ENCODE assay signal across 13 cellular contexts in the genomic region with DNA sequence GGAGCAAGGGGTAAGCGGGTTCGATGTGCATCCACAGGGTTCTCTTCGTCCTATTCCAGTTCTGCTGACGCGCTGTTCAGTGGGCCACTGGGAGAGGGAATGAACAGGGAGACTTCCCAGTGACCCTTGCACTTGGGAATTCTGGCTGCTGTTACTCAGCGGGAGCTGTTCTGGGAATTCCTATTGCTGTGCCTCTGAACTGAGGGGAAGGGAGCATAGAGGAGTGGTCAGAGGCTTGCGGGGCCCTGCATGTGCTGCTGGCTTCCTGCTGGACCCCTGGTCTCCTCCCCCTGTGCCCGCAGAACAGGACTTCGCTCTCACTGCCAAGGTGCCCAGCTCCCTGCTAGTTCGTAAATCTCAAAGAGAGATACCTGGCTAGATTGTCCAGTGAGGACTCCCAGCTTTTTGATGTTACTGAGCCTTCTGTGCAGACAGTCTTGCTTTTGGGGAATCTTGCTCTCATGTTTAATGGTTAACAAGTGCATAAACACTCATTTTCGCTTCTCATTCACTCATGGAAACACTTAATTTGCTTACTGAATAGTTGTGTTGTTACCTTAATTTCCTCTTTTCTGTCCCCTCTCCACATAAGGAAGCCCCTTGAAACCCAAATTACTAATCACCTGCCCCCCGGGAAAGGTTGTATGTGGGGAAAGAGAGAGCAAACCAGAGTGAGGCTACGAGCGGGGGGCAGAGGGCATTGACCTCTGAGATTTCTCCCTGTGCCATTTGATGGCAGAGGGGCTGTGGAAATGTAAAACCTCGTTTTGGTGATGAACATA. TPM values are rescaled to one million over a fixed set of nuclear protein-coding genes. Genes with fewer than 3 reads are reported as not detected.
A peak's percentile ranks its signal among the peaks of the same experiment; 100 is the strongest.
DNase-seq lines count a peak whose midpoint lies in the region; ATAC-seq, FAIRE-seq and TF ChIP-seq lines count a peak whose summit lies in the region.
"Had no signal": no experiment of that assay in that cellular context is flagged by ENCODE, and none has a peak within 500 bp of the region (broad histone marks: within the 10 kb centered on the region; RNA-seq: fewer than 3 reads in every experiment).

No MANE protein-coding gene starts in this region.

- H2BK12ac ChIP-seq in H1 (ENCODE audit: low read depth, low read length), result no peak overlapping the region

- ATAC-seq in GM18517 (IDR thresholded peaks at IDR 0.05; ENCODE audit: unreplicated experiment) (peak; percentile 28), HG02678 (IDR thresholded peaks at IDR 0.05; ENCODE audit: unreplicated experiment) (peak; percentile 35)
- ATAC-seq: activated naive CD4-positive, alpha-beta T cell treated with anti-CD3 and anti-CD28 coated beads, Interleukin-2, amount 50 U/mL, for 72 hours; pancreas had no signal

- FAIRE-seq in H1 (lab: Jason Lieb, UNC) (no peak), HTR-8/SVneo (lab: Jason Lieb, UNC) (no peak)
- FAIRE-seq: pancreas had no signal

- no peak for TF ChIP-seq POLR2A in H1 (IDR thresholded peaks at IDR 0.05; ENCODE audit: control extremely low read depth in 1 of 2, low read depth in 2 of 2, low read length in 2 of 2)

- H2AK5ac ChIP-seq in H1 (ENCODE audit: low read depth, low read length), result no peak overlapping the region

- POLR2A ChIA-PET in H1 (lab: Charles Lee; ENCODE audit: partially characterized antibody), result interaction anchor here (1.1 kb wide), 1 partner anchor 8 kb away, joined by 3 read pairs; no protein-coding TSS in a partner anchor

- H4K8ac ChIP-seq in H1 (ENCODE audit: extremely low read depth, insufficient read depth, low read length), result no peak overlapping the region

- no peak overlapping the region for H3K9ac ChIP-seq in H1 (replicated peaks in 1 of 4; ENCODE audit: extremely low read depth in 1 of 4, low read depth in 3 of 4, low read length in 3 of 4)

- H3K4me3 ChIP-seq in H1 (ENCODE audit: extremely low read depth in 1 of 4, insufficient read depth in 2 of 4, low read depth in 3 of 4, low read length in 4 of 4) (no peak overlapping the region), osteoblast (ENCODE audit: insufficient read depth, low read length) (no peak overlapping the region)
- H3K4me3 ChIP-seq: pancreas, upper lobe of left lung had no signal

- peaks cover 24% of the 10 kb centered on the region for H3K79me1 ChIP-seq in H1 (ENCODE audit: low read depth, low read length)

- no peak overlapping the region for H2BK20ac ChIP-seq in H1 (ENCODE audit: low read length)

- no peak overlapping the region for H3K23ac ChIP-seq in H1 (ENCODE audit: insufficient read length)

- no peak overlapping the region for H4K91ac ChIP-seq in H1 (replicated peaks; ENCODE audit: insufficient read length, low read length)

- no peak overlapping the region for H2BK120ac ChIP-seq in H1 (replicated peaks; ENCODE audit: low read depth, low read length)

- H3K36me3 ChIP-seq in H1 (ENCODE audit: control insufficient read depth in 2 of 4, insufficient read depth in 4 of 4, low read length in 3 of 4), result no peaks in the 10 kb centered on the region
- peaks cover 15% of the 10 kb centered on the region for H3K36me3 ChIP-seq in osteoblast (ENCODE audit: insufficient read depth, low read length)
- H3K36me3 ChIP-seq: pancreas, upper lobe of left lung had no signal

- no peak overlapping the region for H3K4ac ChIP-seq in H1 (replicated peaks; ENCODE audit: insufficient read length, low read depth, low read length)

- H3K79me2 ChIP-seq in H1 (ENCODE audit: control insufficient read depth in 1 of 2, insufficient read depth in 2 of 2, low read length in 2 of 2), result peaks cover 44 to 94% of the 10 kb centered on the region in 2 experiments
- peaks cover 99% of the 10 kb centered on the region for H3K79me2 ChIP-seq in osteoblast (ENCODE audit: insufficient read depth, low read length)

- no peak overlapping the region for H2AFZ ChIP-seq in H1 (ENCODE audit: low read length)
- H2AFZ ChIP-seq in osteoblast (ENCODE audit: low read length), result no peak overlapping the region

- peaks cover 0 to 2% (median 0%) of the 10 kb centered on the region in 4 experiments; a peak in 1 of 7 replicates for H3K27me3 ChIP-seq in H1 (replicated peaks in 1 of 4; ENCODE audit: control insufficient read depth in 3 of 4, extremely low read depth in 1 of 4, insufficient read depth in 3 of 4, low read length in 3 of 4)
- H3K27me3 ChIP-seq in osteoblast (ENCODE audit: insufficient read depth, low read length), result no peaks in the 10 kb centered on the region
- H3K27me3 ChIP-seq: pancreas, upper lobe of left lung had no signal

- no peak for TF ChIP-seq CTCF in H1 (IDR thresholded peaks at IDR 0.05; ENCODE audit: control extremely low read depth in 1 of 3, insufficient read depth in 1 of 3, low read depth in 1 of 3, low read length in 3 of 3)
- no peak for TF ChIP-seq CTCF in osteoblast (IDR thresholded peaks at IDR 0.05; ENCODE audit: extremely low read depth, low read depth, low read length)

- CTCF ChIA-PET in H1 (lab: Charles Lee; ENCODE audit: partially characterized antibody), result interaction anchor here (0.6 to 2.5 kb wide), 6 partner anchors 11 to 785 kb away, joined by 3 to 9 read pairs (median 4); no protein-coding TSS in a partner anchor

- DNase-seq in H1 (ENCODE audit: low read depth in 1 of 2, low spot score in 2 of 2), result no peak
- DNase-seq in osteoblast (ENCODE audit: insufficient read length, low spot score, missing footprints), result no peak
- DNase-seq in anterior cingulate cortex (lab: John Stamatoyannopoulos, UW), result no peak
- DNase-seq in SIG-M5 treated with dmso at 0.1 percent for 504 hours (lab: John Stamatoyannopoulos, UW; ENCODE audit: unreplicated experiment), result no peak
- DNase-seq in HTR-8/SVneo (ENCODE audit: insufficient read length, low spot score), result no peak
- no peak for DNase-seq in effector CD4-positive, alpha-beta T cell
- DNase-seq: activated CD4-positive, alpha-beta T cell treated with anti-CD3 and anti-CD28 coated beads, Interleukin-2, amount 50 U/mL, for 48 hours; NCI-H2171; pancreas; upper lobe of left lung had no signal

- 69% methylated on average over 15 of the region's 15 CpGs; no CpG with 5 or more reads in 1 of the 2 experiments for WGBS in H1 (ENCODE audit: extremely low coverage in 1 of 2, insufficient coverage in 1 of 2, insufficient read length in 1 of 2, insufficient replicate concordance in 2 of 2, low coverage in 1 of 2, low lambda C conversion rate in 2 of 2, missing lambda C conversion rate in 1 of 2), 2 experiments

- H3K4me1 ChIP-seq in H1 (replicated peaks in 1 of 4; ENCODE audit: control insufficient read depth in 3 of 4, insufficient read depth in 4 of 4, low read length in 3 of 4), result peaks cover 17 to 38% (median 25%) of the 10 kb centered on the region in 4 experiments
- H3K4me1 ChIP-seq in osteoblast (ENCODE audit: insufficient read depth, low read length), result peaks cover 62% of the 10 kb centered on the region

- H2BK15ac ChIP-seq in H1 (ENCODE audit: low read length), result no peak overlapping the region

- H3K14ac ChIP-seq in H1 (ENCODE audit: insufficient read length), result no peak overlapping the region

- no peaks in the 10 kb centered on the region for H3K9me3 ChIP-seq in H1 (ENCODE audit: insufficient read depth in 2 of 2, low read depth in 1 of 2, low read length in 1 of 2)
- no peaks in the 10 kb centered on the region for H3K9me3 ChIP-seq in osteoblast (ENCODE audit: low read depth, low read length)
- H3K9me3 ChIP-seq: pancreas, upper lobe of left lung had no signal

- H2BK5ac ChIP-seq in H1 (ENCODE audit: low read depth, low read length), result no peak overlapping the region

- H4K5ac ChIP-seq in H1 (ENCODE audit: insufficient read length, low read depth, low read length), result no peak overlapping the region

- H3K4me2 ChIP-seq in H1 (ENCODE audit: insufficient read depth in 1 of 2, low read depth in 2 of 2, low read length in 2 of 2) (peak overlapping the region; percentile 9 to 30; a peak in 3 of 4 replicates), osteoblast (ENCODE audit: insufficient read depth, low read length) (peak overlapping the region; percentile 87)

- H3K18ac ChIP-seq in H1 (ENCODE audit: extremely low read depth, low read length), result peak overlapping the region; percentile 57; the same call in 1 of the 2 replicates

- H3K27ac ChIP-seq in H1 (ENCODE audit: low read depth, low read length), result no peak overlapping the region
- H3K27ac ChIP-seq in osteoblast (ENCODE audit: low read depth, low read length), result peak overlapping the region; percentile 40
- H3K27ac ChIP-seq: pancreas, upper lobe of left lung had no signal

- no peak overlapping the region for H3K56ac ChIP-seq in H1 (replicated peaks; ENCODE audit: insufficient read length, low read depth, low read length)

- peaks cover 46% of the 10 kb centered on the region in 2 experiments for H4K20me1 ChIP-seq in H1 (replicated peaks in 1 of 2; ENCODE audit: control insufficient read depth in 1 of 2, insufficient read depth in 2 of 2, low read length in 2 of 2)
- peaks cover 74% of the 10 kb centered on the region for H4K20me1 ChIP-seq in osteoblast (ENCODE audit: insufficient read depth, low read length)

- H3K23me2 ChIP-seq in H1 (ENCODE audit: low read depth, low read length), result peaks cover 7% of the 10 kb centered on the region; the same call in 1 of the 2 replicates

- TF ChIP-seq EP300 in H1 (IDR thresholded peaks at IDR 0.05; ENCODE audit: borderline replicate concordance in 1 of 2, low read depth in 2 of 2, low read length in 2 of 2), result no peak

- no peak for TF ChIP-seq RAD21 in H1 (IDR thresholded peaks at IDR 0.05 in 1 of 2, conservative IDR thresholded peaks at IDR 0.05 in 1 of 2; ENCODE audit: low read depth in 2 of 2, low read length in 2 of 2)

TF ChIP-seq in H1, 55 proteins besides CTCF, POLR2A, EP300 and RAD21:
- TF ChIP-seq RFX5 (IDR thresholded peaks at IDR 0.05; ENCODE audit: borderline replicate concordance, low read depth, low read length) (no peak), TEAD4 (IDR thresholded peaks at IDR 0.05; ENCODE audit: low read depth, low read length) (0 out of 2 replicates have a peak, but pooled peaks have one; percentile 48), SIN3A (conservative IDR thresholded peaks at IDR 0.05 in 1 of 2, IDR thresholded peaks at IDR 0.05 in 1 of 2; ENCODE audit: low read depth in 1 of 2, low read length in 2 of 2) (no peak), ASH2L (IDR thresholded peaks at IDR 0.05; ENCODE audit: low read length) (peak; percentile 37), NANOG (IDR thresholded peaks at IDR 0.05; ENCODE audit: insufficient read depth, low read depth, low read length, poor library complexity, severe bottlenecking) (no peak), POU5F1 (IDR thresholded peaks at IDR 0.05; ENCODE audit: low read depth, low read length) (no peak), SRF (IDR thresholded peaks at IDR 0.05; ENCODE audit: low read depth, low read length) (no peak)

RNA-seq across cellular contexts. Expression of gene TRIO, which starts 5.9 kb away (rescaled TPM):
- 69.1 and 70.4 TPM in 2 replicates for total RNA-seq in H1 (2021; fragmentation: NEBNext Ultra II Directional; extraction: Animal tissue kit (Norgen Biotek cat#: 25700))
- polyA plus RNA-seq in H1 (2011; rRNA removed), result 35.1 and 39.5 TPM in 2 replicates
- polyA plus RNA-seq in H1 (2011; cell fraction: cytosol; rRNA removed), result 41.2 TPM
- 199 TPM for polyA plus RNA-seq in H1 (2011; cell fraction: nucleus; rRNA removed)
- 39.2 to 59.2 TPM (median 43.1 TPM) in 4 replicates for polyA plus RNA-seq in H1 (2012, experiment 1 of 2)
- polyA plus RNA-seq in H1 (2012, experiment 2 of 2), result 4.4 TPM
- polyA plus RNA-seq in H1 (2013, experiment 1 of 2), result 15.5 TPM
- 15.1 TPM for polyA plus RNA-seq in H1 (2013, experiment 2 of 2)
- polyA minus RNA-seq in H1 (2011; rRNA and poly(A)+ RNA removed), result 338 and 362 TPM in 2 replicates
- 58.9 TPM for polyA minus RNA-seq in H1 (2011; cell fraction: cytosol; rRNA and poly(A)+ RNA removed)
- 347 TPM for polyA minus RNA-seq in H1 (2011; cell fraction: nucleus; rRNA and poly(A)+ RNA removed)
- 246 and 274 TPM in 2 replicates for total RNA-seq in osteoblast
